In genomic region chr13:30395192-30396158, GRCh38 we compare ENCODE assay signal across 8 cellular contexts. TPM values are rescaled to one million over a fixed set of nuclear protein-coding genes. Genes with fewer than 3 reads are reported as not detected.
DNase-seq lines count a peak whose midpoint lies in the region; ATAC-seq lines count a peak whose summit lies in the region.

No MANE protein-coding gene starts in this region.

- DNase-seq in ACHN: peak; percentile 84
- peak; percentile 59 for DNase-seq in NCI-H460 (ENCODE audit: extremely low read depth, low read depth)
- peak; percentile 52 for DNase-seq in activated CD4-positive, alpha-beta T cell treated with anti-CD3 and anti-CD28 coated beads for 1 hour
- DNase-seq in dermis blood vessel endothelial cell: peak; percentile 86
- DNase-seq in left lobe of liver (ENCODE audit: low spot score): peak; percentile 98
- peak; percentile 49 for DNase-seq in stimulated activated CD4-positive, alpha-beta T cell treated with anti-CD3 and anti-CD28 coated beads, Interleukin-2, amount 100 ng/mL, for 4 hours (ENCODE audit: low read depth)

- in situ Hi-C loops in ACHN (cut with HindIII; ENCODE audit: low pct_ligation_motif_present, low pct_unique_long_range_greater_than_20kb, low sequenced_read_pairs): no loop called here

- ATAC-seq in GM18868 (IDR thresholded peaks at IDR 0.05; ENCODE audit: unreplicated experiment) (peak; percentile 78), HG03139 (IDR thresholded peaks at IDR 0.05; ENCODE audit: unreplicated experiment) (peak; percentile 60), left lobe of liver (peak; percentile 56)

RNA-seq across cellular contexts. Expression of gene UBE2L5, which starts 26.8 kb away (rescaled TPM):
- total RNA-seq in NCI-H460 (2014; rRNA removed; shearing (Covaris generic)): not detected in 2 replicates
- polyA plus RNA-seq in NCI-H460 (2014; cell fraction: nucleus; rRNA removed): not detected in 2 replicates
- total RNA-seq in dermis blood vessel endothelial cell (0.05 TPM in 1 of 2 replicates, not detected in the other), left lobe of liver (not detected)

Comparison
In these comparisons a context has a peak if more than half of its experiments do, and no peak if none do; other contexts are left out.
1. Peak in every context shown above with its lines: DNase-seq and ATAC-seq.